ENCODE assay signal across 1 cellular context in the genomic region with DNA sequence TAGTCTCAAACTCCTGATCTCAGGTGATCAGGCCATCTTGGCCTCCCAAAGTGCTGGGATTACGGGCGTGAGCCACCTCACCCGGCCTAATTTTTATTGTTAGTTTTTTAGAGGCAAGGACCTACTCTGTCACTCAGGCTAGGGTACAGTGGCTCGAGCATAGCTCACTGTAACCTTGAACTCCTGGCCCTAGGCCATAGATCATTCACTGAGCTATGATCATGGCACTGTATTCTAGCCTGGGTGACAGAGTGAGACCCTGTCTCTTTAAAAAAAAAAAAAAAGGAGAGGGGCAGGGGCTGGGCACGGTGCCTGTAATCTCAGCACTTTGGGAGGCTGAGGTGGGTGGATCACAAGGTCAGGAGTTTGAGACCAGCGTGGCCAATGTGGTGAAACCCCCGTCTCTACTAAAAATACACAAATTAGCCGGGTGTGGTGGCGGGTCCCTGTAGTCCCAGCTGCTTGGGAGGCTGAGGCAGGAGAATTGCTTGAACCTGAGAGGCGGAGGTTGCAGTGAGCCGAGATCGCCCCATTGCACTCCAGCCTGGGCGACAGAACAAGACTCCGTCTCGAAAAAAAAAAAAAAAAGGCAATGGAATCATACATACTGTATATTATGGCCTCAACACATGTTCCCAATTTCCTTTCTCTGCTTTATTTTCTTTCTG.
A peak's percentile ranks its signal among the peaks of the same experiment; 100 is the strongest.
TF ChIP-seq lines count a peak whose summit lies in the region.

No MANE protein-coding gene starts in this region.

TF ChIP-seq in HepG2, 621 proteins besides CTCF, POLR2A, EP300 and RAD21 (continued from another document and continues in another):
- TF ChIP-seq, protein P1, sequence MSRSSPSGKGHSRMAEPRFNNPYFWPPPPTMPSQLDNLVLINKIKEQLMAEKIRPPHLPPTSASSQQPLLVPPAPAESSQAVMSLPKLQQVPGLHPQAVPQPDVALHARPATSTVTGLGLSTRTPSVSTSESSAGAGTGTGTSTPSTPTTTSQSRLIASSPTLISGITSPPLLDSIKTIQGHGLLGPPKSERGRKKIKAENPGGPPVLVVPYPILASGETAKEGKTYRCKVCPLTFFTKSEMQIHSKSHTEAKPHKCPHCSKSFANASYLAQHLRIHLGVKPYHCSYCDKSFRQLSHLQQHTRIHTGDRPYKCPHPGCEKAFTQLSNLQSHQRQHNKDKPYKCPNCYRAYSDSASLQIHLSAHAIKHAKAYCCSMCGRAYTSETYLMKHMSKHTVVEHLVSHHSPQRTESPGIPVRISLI (CRISPR knock-in tag; IDR thresholded peaks at IDR 0.05; ENCODE audit: borderline replicate concordance), result peak; percentile 97
- peak; percentile 28; the same call in 1 of the 2 replicates for TF ChIP-seq ZNF788 (CRISPR knock-in tag; IDR thresholded peaks at IDR 0.05; ENCODE audit: borderline replicate concordance)
- TF ChIP-seq HOXA3 (CRISPR knock-in tag; IDR thresholded peaks at IDR 0.05), result peak; percentile 60; the same call in 1 of the 2 replicates
- TF ChIP-seq, protein P2, sequence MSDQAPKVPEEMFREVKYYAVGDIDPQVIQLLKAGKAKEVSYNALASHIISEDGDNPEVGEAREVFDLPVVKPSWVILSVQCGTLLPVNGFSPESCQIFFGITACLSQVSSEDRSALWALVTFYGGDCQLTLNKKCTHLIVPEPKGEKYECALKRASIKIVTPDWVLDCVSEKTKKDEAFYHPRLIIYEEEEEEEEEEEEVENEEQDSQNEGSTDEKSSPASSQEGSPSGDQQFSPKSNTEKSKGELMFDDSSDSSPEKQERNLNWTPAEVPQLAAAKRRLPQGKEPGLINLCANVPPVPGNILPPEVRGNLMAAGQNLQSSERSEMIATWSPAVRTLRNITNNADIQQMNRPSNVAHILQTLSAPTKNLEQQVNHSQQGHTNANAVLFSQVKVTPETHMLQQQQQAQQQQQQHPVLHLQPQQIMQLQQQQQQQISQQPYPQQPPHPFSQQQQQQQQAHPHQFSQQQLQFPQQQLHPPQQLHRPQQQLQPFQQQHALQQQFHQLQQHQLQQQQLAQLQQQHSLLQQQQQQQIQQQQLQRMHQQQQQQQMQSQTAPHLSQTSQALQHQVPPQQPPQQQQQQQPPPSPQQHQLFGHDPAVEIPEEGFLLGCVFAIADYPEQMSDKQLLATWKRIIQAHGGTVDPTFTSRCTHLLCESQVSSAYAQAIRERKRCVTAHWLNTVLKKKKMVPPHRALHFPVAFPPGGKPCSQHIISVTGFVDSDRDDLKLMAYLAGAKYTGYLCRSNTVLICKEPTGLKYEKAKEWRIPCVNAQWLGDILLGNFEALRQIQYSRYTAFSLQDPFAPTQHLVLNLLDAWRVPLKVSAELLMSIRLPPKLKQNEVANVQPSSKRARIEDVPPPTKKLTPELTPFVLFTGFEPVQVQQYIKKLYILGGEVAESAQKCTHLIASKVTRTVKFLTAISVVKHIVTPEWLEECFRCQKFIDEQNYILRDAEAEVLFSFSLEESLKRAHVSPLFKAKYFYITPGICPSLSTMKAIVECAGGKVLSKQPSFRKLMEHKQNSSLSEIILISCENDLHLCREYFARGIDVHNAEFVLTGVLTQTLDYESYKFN (CRISPR knock-in tag; conservative IDR thresholded peaks at IDR 0.05), result peak; percentile 72
- TF ChIP-seq ZNF350 (CRISPR knock-in tag; IDR thresholded peaks at IDR 0.05; ENCODE audit: borderline replicate concordance, low read depth), result peak; percentile 73
- TF ChIP-seq, protein P3, sequence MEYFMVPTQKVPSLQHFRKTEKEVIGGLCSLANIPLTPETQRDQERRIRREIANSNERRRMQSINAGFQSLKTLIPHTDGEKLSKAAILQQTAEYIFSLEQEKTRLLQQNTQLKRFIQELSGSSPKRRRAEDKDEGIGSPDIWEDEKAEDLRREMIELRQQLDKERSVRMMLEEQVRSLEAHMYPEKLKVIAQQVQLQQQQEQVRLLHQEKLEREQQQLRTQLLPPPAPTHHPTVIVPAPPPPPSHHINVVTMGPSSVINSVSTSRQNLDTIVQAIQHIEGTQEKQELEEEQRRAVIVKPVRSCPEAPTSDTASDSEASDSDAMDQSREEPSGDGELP (IDR thresholded peaks at IDR 0.05; ENCODE audit: borderline replicate concordance, low read depth), result peak; percentile 16; the same call in 1 of the 2 replicates
- TF ChIP-seq NCOR1 (IDR thresholded peaks at IDR 0.05; ENCODE audit: borderline replicate concordance, low read length), result peak; percentile 74; the same call in 1 of the 2 replicates
- TF ChIP-seq, protein P4, sequence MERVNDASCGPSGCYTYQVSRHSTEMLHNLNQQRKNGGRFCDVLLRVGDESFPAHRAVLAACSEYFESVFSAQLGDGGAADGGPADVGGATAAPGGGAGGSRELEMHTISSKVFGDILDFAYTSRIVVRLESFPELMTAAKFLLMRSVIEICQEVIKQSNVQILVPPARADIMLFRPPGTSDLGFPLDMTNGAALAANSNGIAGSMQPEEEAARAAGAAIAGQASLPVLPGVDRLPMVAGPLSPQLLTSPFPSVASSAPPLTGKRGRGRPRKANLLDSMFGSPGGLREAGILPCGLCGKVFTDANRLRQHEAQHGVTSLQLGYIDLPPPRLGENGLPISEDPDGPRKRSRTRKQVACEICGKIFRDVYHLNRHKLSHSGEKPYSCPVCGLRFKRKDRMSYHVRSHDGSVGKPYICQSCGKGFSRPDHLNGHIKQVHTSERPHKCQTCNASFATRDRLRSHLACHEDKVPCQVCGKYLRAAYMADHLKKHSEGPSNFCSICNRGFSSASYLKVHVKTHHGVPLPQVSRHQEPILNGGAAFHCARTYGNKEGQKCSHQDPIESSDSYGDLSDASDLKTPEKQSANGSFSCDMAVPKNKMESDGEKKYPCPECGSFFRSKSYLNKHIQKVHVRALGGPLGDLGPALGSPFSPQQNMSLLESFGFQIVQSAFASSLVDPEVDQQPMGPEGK (CRISPR knock-in tag; IDR thresholded peaks at IDR 0.05), result peak; percentile 29; the same call in 1 of the 2 replicates
- peak; percentile 15; the same call in 1 of the 2 replicates for TF ChIP-seq FOXK1 (CRISPR knock-in tag; IDR thresholded peaks at IDR 0.05; ENCODE audit: borderline replicate concordance, low read depth)
- peak; percentile 58; the same call in 1 of the 2 replicates for TF ChIP-seq ZNF878 (CRISPR knock-in tag; IDR thresholded peaks at IDR 0.05)
- TF ChIP-seq, protein P5, sequence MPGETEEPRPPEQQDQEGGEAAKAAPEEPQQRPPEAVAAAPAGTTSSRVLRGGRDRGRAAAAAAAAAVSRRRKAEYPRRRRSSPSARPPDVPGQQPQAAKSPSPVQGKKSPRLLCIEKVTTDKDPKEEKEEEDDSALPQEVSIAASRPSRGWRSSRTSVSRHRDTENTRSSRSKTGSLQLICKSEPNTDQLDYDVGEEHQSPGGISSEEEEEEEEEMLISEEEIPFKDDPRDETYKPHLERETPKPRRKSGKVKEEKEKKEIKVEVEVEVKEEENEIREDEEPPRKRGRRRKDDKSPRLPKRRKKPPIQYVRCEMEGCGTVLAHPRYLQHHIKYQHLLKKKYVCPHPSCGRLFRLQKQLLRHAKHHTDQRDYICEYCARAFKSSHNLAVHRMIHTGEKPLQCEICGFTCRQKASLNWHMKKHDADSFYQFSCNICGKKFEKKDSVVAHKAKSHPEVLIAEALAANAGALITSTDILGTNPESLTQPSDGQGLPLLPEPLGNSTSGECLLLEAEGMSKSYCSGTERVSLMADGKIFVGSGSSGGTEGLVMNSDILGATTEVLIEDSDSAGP (CRISPR knock-in tag; IDR thresholded peaks at IDR 0.05; ENCODE audit: borderline replicate concordance), result peak; percentile 99
- TF ChIP-seq ZNF501 (CRISPR knock-in tag; IDR thresholded peaks at IDR 0.05), result 0 out of 2 replicates have a peak, but pooled peaks have one; percentile 37
- 0 out of 2 replicates have a peak, but pooled peaks have one; percentile 5 for TF ChIP-seq ZNF121 (CRISPR knock-in tag; IDR thresholded peaks at IDR 0.05)
- TF ChIP-seq, protein P6, sequence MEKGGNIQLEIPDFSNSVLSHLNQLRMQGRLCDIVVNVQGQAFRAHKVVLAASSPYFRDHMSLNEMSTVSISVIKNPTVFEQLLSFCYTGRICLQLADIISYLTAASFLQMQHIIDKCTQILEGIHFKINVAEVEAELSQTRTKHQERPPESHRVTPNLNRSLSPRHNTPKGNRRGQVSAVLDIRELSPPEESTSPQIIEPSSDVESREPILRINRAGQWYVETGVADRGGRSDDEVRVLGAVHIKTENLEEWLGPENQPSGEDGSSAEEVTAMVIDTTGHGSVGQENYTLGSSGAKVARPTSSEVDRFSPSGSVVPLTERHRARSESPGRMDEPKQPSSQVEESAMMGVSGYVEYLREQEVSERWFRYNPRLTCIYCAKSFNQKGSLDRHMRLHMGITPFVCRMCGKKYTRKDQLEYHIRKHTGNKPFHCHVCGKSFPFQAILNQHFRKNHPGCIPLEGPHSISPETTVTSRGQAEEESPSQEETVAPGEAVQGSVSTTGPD (CRISPR knock-in tag; IDR thresholded peaks at IDR 0.05), result 0 out of 2 replicates have a peak, but pooled peaks have one; percentile 36
- 0 out of 2 replicates have a peak, but pooled peaks have one; percentile 16 for TF ChIP-seq TOPORS (CRISPR knock-in tag; IDR thresholded peaks at IDR 0.05)
- TF ChIP-seq, protein P7, sequence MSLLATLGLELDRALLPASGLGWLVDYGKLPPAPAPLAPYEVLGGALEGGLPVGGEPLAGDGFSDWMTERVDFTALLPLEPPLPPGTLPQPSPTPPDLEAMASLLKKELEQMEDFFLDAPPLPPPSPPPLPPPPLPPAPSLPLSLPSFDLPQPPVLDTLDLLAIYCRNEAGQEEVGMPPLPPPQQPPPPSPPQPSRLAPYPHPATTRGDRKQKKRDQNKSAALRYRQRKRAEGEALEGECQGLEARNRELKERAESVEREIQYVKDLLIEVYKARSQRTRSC (CRISPR knock-in tag; IDR thresholded peaks at IDR 0.05; ENCODE audit: low read depth), result 0 out of 2 replicates have a peak, but pooled peaks have one; percentile 51
- TF ChIP-seq ZFP1 (CRISPR knock-in tag; IDR thresholded peaks at IDR 0.05), result 0 out of 2 replicates have a peak, but pooled peaks have one; percentile 31
- TF ChIP-seq, protein P8, sequence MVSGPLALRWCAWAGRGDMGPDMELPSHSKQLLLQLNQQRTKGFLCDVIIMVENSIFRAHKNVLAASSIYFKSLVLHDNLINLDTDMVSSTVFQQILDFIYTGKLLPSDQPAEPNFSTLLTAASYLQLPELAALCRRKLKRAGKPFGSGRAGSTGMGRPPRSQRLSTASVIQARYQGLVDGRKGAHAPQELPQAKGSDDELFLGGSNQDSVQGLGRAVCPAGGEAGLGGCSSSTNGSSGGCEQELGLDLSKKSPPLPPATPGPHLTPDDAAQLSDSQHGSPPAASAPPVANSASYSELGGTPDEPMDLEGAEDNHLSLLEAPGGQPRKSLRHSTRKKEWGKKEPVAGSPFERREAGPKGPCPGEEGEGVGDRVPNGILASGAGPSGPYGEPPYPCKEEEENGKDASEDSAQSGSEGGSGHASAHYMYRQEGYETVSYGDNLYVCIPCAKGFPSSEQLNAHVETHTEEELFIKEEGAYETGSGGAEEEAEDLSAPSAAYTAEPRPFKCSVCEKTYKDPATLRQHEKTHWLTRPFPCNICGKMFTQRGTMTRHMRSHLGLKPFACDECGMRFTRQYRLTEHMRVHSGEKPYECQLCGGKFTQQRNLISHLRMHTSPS (CRISPR knock-in tag; IDR thresholded peaks at IDR 0.05; ENCODE audit: low read depth), result peak; percentile 28; the same call in 1 of the 2 replicates
- peak; percentile 38; the same call in 1 of the 2 replicates for TF ChIP-seq NR2F6 (IDR thresholded peaks at IDR 0.05)
- TF ChIP-seq NR2F6 (CRISPR knock-in tag; IDR thresholded peaks at IDR 0.05), result peak; percentile 89
- TF ChIP-seq HNF4G (IDR thresholded peaks at IDR 0.05; ENCODE audit: borderline replicate concordance, low read depth, low read length), result peak; percentile 73; the same call in 1 of the 2 replicates
- TF ChIP-seq HNF4G (CRISPR knock-in tag; IDR thresholded peaks at IDR 0.05; ENCODE audit: borderline replicate concordance, low read depth), result peak; percentile 78; the same call in 1 of the 2 replicates
- TF ChIP-seq, protein P9, sequence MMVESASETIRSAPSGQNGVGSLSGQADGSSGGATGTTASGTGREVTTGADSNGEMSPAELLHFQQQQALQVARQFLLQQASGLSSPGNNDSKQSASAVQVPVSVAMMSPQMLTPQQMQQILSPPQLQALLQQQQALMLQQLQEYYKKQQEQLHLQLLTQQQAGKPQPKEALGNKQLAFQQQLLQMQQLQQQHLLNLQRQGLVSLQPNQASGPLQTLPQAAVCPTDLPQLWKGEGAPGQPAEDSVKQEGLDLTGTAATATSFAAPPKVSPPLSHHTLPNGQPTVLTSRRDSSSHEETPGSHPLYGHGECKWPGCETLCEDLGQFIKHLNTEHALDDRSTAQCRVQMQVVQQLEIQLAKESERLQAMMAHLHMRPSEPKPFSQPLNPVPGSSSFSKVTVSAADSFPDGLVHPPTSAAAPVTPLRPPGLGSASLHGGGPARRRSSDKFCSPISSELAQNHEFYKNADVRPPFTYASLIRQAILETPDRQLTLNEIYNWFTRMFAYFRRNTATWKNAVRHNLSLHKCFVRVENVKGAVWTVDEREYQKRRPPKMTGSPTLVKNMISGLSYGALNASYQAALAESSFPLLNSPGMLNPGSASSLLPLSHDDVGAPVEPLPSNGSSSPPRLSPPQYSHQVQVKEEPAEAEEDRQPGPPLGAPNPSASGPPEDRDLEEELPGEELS (CRISPR knock-in tag; IDR thresholded peaks at IDR 0.05), result peak; percentile 42
- TF ChIP-seq NR2F1 (CRISPR knock-in tag; IDR thresholded peaks at IDR 0.05), result peak; percentile 72 to 81; a peak in 3 of 4 replicates
- peak; percentile 83 for TF ChIP-seq ADNP (CRISPR knock-in tag; IDR thresholded peaks at IDR 0.05)
- peak; percentile 6; the same call in 1 of the 2 replicates for TF ChIP-seq SAP130 (CRISPR knock-in tag; IDR thresholded peaks at IDR 0.05; ENCODE audit: low read depth)
- peak; percentile 76; the same call in 1 of the 2 replicates for TF ChIP-seq GFI1 (CRISPR knock-in tag; IDR thresholded peaks at IDR 0.05; ENCODE audit: borderline replicate concordance)
- TF ChIP-seq ZNF460 (CRISPR knock-in tag; IDR thresholded peaks at IDR 0.05; ENCODE audit: borderline replicate concordance), result peak; percentile 88
- peak; percentile 64; the same call in 1 of the 2 replicates for TF ChIP-seq HOXA5 (CRISPR knock-in tag; IDR thresholded peaks at IDR 0.05)
- TF ChIP-seq, protein P10, sequence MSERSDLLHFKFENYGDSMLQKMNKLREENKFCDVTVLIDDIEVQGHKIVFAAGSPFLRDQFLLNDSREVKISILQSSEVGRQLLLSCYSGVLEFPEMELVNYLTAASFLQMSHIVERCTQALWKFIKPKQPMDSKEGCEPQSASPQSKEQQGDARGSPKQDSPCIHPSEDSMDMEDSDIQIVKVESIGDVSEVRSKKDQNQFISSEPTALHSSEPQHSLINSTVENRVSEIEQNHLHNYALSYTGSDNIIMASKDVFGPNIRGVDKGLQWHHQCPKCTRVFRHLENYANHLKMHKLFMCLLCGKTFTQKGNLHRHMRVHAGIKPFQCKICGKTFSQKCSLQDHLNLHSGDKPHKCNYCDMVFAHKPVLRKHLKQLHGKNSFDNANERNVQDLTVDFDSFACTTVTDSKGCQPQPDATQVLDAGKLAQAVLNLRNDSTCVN (CRISPR knock-in tag; IDR thresholded peaks at IDR 0.05; ENCODE audit: borderline replicate concordance), result 0 out of 2 replicates have a peak, but pooled peaks have one; percentile 47
- TF ChIP-seq, protein P11, sequence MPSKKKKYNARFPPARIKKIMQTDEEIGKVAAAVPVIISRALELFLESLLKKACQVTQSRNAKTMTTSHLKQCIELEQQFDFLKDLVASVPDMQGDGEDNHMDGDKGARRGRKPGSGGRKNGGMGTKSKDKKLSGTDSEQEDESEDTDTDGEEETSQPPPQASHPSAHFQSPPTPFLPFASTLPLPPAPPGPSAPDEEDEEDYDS (CRISPR knock-in tag; IDR thresholded peaks at IDR 0.05), result peak; percentile 20; the same call in 1 of the 2 replicates
